In the genomic region with DNA sequence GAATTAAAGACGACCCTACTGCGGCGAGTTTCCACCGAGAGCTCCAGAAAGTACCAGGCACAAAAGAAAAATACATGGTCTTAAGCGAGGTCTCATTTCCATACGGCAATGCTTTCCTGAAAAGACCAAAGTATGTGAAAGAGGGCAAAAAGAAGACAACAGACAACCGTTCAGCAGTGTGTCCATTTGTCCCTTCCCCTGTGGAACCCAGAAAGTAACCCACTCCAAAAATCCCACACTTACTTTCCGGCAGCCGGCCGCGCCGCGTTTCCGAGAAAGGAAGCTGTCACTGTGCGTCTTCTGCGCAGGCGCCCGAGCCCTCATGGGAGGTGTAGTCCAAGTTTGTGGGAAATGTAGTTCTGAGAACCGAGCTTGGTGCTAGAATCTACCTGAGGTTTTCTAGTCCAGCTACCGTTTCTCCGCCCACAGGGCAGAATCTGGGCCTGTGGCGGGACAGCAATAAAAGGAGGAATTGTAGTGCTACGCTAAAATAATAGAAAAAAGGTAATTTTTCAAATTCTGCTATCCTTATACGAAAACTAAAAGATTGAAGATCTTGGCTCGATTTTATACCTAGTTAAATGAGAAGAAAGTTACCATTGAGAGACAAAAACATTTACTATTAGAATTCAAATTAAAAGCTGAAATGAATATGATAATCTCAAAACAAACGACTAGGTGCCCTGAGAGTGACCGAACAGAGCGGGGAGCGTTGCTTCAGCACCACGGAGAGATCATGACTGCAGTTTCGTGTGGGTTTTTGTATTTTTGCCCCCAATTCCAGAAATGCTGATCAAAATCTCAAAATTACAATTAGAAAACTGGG, we compare ENCODE assay signal across 8 cellular contexts. TPM values are rescaled to one million over a fixed set of nuclear protein-coding genes. Genes with fewer than 3 reads are reported as not detected.
DNase-seq lines count a peak whose midpoint lies in the region; ATAC-seq and TF ChIP-seq lines count a peak whose summit lies in the region.

A gene with protein sequence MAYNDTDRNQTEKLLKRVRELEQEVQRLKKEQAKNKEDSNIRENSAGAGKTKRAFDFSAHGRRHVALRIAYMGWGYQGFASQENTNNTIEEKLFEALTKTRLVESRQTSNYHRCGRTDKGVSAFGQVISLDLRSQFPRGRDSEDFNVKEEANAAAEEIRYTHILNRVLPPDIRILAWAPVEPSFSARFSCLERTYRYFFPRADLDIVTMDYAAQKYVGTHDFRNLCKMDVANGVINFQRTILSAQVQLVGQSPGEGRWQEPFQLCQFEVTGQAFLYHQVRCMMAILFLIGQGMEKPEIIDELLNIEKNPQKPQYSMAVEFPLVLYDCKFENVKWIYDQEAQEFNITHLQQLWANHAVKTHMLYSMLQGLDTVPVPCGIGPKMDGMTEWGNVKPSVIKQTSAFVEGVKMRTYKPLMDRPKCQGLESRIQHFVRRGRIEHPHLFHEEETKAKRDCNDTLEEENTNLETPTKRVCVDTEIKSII (minus strand): TSS at position 280 of the 826 bp plus-strand sequence. CDS start 6,922 bp downstream, outside the sequence.

- H3K36me3 ChIP-seq in right atrium auricular region (no peaks in the 10 kb centered on the region), uterus (no peaks in the 10 kb centered on the region)

- no peak for TF ChIP-seq CTCF in right atrium auricular region (IDR thresholded peaks at IDR 0.05)
- no peak for TF ChIP-seq CTCF in uterus (IDR thresholded peaks at IDR 0.05)

- DNase-seq in NCI-H187 (lab: John Stamatoyannopoulos, UW) (peak; percentile 40 to 78), T-helper 2 cell (peak; percentile 74 to 87 (median 81)), right atrium auricular region (ENCODE audit: low spot score) (peak; percentile 92), pulmonary artery endothelial cell (ENCODE audit: low read depth, low spot score) (peak; percentile 37), uterus (peak; percentile 85 to 87)

- peak in 1 of 2 donors; percentile 29 for TF ChIP-seq POLR2A in uterus (IDR thresholded peaks at IDR 0.05)

- ATAC-seq in GM18499 (IDR thresholded peaks at IDR 0.05; ENCODE audit: insufficient read depth, unreplicated experiment) (peak; percentile 79), HG02938 (IDR thresholded peaks at IDR 0.05; ENCODE audit: unreplicated experiment) (peak; percentile 98)

- peak within 1 kb of the TSS; percentile 54 to 58 for H3K4me3 ChIP-seq in right atrium auricular region
- H3K4me3 ChIP-seq in uterus = peak within 1 kb of the TSS; percentile 41 to 55

- H3K4me1 ChIP-seq in right atrium auricular region = peaks cover 0 to 14% of the 10 kb centered on the region in 2 donors
- peaks cover 0 to 9% of the 10 kb centered on the region in 2 donors for H3K4me1 ChIP-seq in uterus

- intact Hi-C loops in uterus (cut with DNase I; ENCODE audit: low total_unique reads) = no loop called here

- H3K27ac ChIP-seq in angular gyrus (ENCODE audit: low read depth, low read length) (peak within 1 kb of the TSS; percentile 80), right atrium auricular region (peak within 1 kb of the TSS; percentile 69 to 78), uterus (peak within 1 kb of the TSS; percentile 65 to 71)

- H3K9me3 ChIP-seq in right atrium auricular region (no peaks in the 10 kb centered on the region), uterus (no peaks in the 10 kb centered on the region)

- H3K27me3 ChIP-seq in right atrium auricular region (peaks cover 11 to 12% of the 10 kb centered on the region in 2 donors), uterus (peaks cover 10 to 20% of the 10 kb centered on the region in 2 donors)

RNA-seq across cellular contexts. Expression of the gene that starts here (rescaled TPM):
- 1 to 10 TPM; 3.1 to 8.7 TPM for total RNA-seq in right atrium auricular region
- 13.9 and 14.4 TPM in 2 replicates for total RNA-seq in pulmonary artery endothelial cell
- total RNA-seq in uterus = 10 to 100 TPM in 2 of 4 donors, 1 to 10 TPM in 2; 1.8 to 19.4 (median 10.2) TPM

Comparison
In these comparisons a context has a peak if more than half of its experiments do, and no peak if none do; other contexts are left out.
1. Peak in every context shown above with its lines: DNase-seq, ATAC-seq, H3K4me3 ChIP-seq and H3K27ac ChIP-seq.
2. DNase-seq: peak in every context shown above with its lines; median percentile 92 in right atrium auricular region; 86 in uterus; 81 in T-helper 2 cell; 59 in NCI-H187; 37 in pulmonary artery endothelial cell.